ENCODE assay signal across 9 cellular contexts in genomic region chr2:197209274-197209673, GRCh38.
DNase-seq lines count a peak whose midpoint lies in the region; ATAC-seq and TF ChIP-seq lines count a peak whose summit lies in the region.
"Had no signal": no experiment of that assay in that cellular context is flagged by ENCODE, and none has a peak within 500 bp of the region (broad histone marks: within the 10 kb centered on the region; RNA-seq: fewer than 3 reads in every experiment).

No MANE protein-coding gene starts in this region.

- H3K9me3 Mint-ChIP-seq in activated naive CD4-positive, alpha-beta T cell treated with anti-CD3 and anti-CD28 coated beads, Interleukin-2, amount 10 ng/mL, durations not matched to agents 7 days and 5 days, result no peaks in the 10 kb centered on the region
- no peaks in the 10 kb centered on the region for H3K9me3 Mint-ChIP-seq in T-helper 1 cell treated with Interleukin-12 subunit alpha and Interleukin-12 subunit beta and Interleukin-4 antibody, amounts not matched to agents 30 μg/mL and 1 μg/mL, for 36 hours

- no peaks in the 10 kb centered on the region for H3K27me3 ChIP-seq in upper lobe of left lung
- no peaks in the 10 kb centered on the region for H3K27me3 ChIP-seq in testis

- peaks cover 73 to 84% (median 80%) of the 10 kb centered on the region in 4 donors for H3K4me1 ChIP-seq in upper lobe of left lung
- H3K4me1 ChIP-seq in testis, result peaks cover 3% of the 10 kb centered on the region

- TF ChIP-seq CTCF in upper lobe of left lung (IDR thresholded peaks at IDR 0.05) (no peak), testis (IDR thresholded peaks at IDR 0.05) (no peak)

- no peak for TF ChIP-seq EP300 in upper lobe of left lung (IDR thresholded peaks at IDR 0.05)

- H3K4me1 Mint-ChIP-seq in activated naive CD4-positive, alpha-beta T cell treated with anti-CD3 and anti-CD28 coated beads, Interleukin-2, amount 10 ng/mL, durations not matched to agents 7 days and 5 days, result peaks cover 98% of the 10 kb centered on the region
- peaks cover 90% of the 10 kb centered on the region for H3K4me1 Mint-ChIP-seq in T-helper 1 cell treated with Interleukin-12 subunit alpha and Interleukin-12 subunit beta and Interleukin-4 antibody, amounts not matched to agents 30 μg/mL and 1 μg/mL, for 36 hours (ENCODE audit: low read depth)

- H3K4me3 ChIP-seq in upper lobe of left lung, result no peak overlapping the region
- no peak overlapping the region for H3K4me3 ChIP-seq in testis

- H3K36me3 Mint-ChIP-seq in activated naive CD4-positive, alpha-beta T cell treated with anti-CD3 and anti-CD28 coated beads, Interleukin-2, amount 10 ng/mL, durations not matched to agents 7 days and 5 days, result peaks cover 47% of the 10 kb centered on the region
- peaks cover 20% of the 10 kb centered on the region for H3K36me3 Mint-ChIP-seq in T-helper 1 cell treated with Interleukin-12 subunit alpha and Interleukin-12 subunit beta and Interleukin-4 antibody, amounts not matched to agents 30 μg/mL and 1 μg/mL, for 36 hours (ENCODE audit: low read depth)

- H3K27me3 Mint-ChIP-seq in activated naive CD4-positive, alpha-beta T cell treated with anti-CD3 and anti-CD28 coated beads, Interleukin-2, amount 10 ng/mL, durations not matched to agents 7 days and 5 days, result no peaks in the 10 kb centered on the region
- no peaks in the 10 kb centered on the region for H3K27me3 Mint-ChIP-seq in T-helper 1 cell treated with Interleukin-12 subunit alpha and Interleukin-12 subunit beta and Interleukin-4 antibody, amounts not matched to agents 30 μg/mL and 1 μg/mL, for 36 hours (ENCODE audit: low read depth)

- peak overlapping the region; percentile 44 for H3K4me3 Mint-ChIP-seq in activated naive CD4-positive, alpha-beta T cell treated with anti-CD3 and anti-CD28 coated beads, Interleukin-2, amount 10 ng/mL, durations not matched to agents 7 days and 5 days
- H3K4me3 Mint-ChIP-seq in T-helper 1 cell treated with Interleukin-12 subunit alpha and Interleukin-12 subunit beta and Interleukin-4 antibody, amounts not matched to agents 30 μg/mL and 1 μg/mL, for 36 hours, result peak overlapping the region; percentile 63

- peak overlapping the region; percentile 97 for H3K27ac Mint-ChIP-seq in activated naive CD4-positive, alpha-beta T cell treated with anti-CD3 and anti-CD28 coated beads, Interleukin-2, amount 10 ng/mL, durations not matched to agents 7 days and 5 days
- H3K27ac Mint-ChIP-seq in T-helper 1 cell treated with Interleukin-12 subunit alpha and Interleukin-12 subunit beta and Interleukin-4 antibody, amounts not matched to agents 30 μg/mL and 1 μg/mL, for 36 hours, result peak overlapping the region; percentile 93

- CTCF ChIA-PET in activated naive CD4-positive, alpha-beta T cell treated with anti-CD3 and anti-CD28 coated beads, Interleukin-2, amount 10 ng/mL, durations not matched to agents 7 days and 5 days (lab: Charles Lee), result interaction anchor here (0.6 to 3.2 kb wide), 10 partner anchors 9 to 1170 kb away, joined by 3 to 14 read pairs (median 4); no protein-coding TSS in a partner anchor

- no peak for TF ChIP-seq POLR2A in upper lobe of left lung (IDR thresholded peaks at IDR 0.05)
- TF ChIP-seq POLR2A in testis (IDR thresholded peaks at IDR 0.05), result no peak

- intact Hi-C loops in testis (cut with DNase I; ENCODE audit: low total_unique reads), result no loop called here

- H3K9me3 ChIP-seq in upper lobe of left lung, result no peaks in the 10 kb centered on the region
- H3K9me3 ChIP-seq in testis, result no peaks in the 10 kb centered on the region

- 51 to 62% methylated on average over 2 of the region's 2 CpGs for WGBS in upper lobe of left lung, 2 donors
- 72 to 87% methylated on average over 2 of the region's 2 CpGs for WGBS in testis, 2 donors

- H3K36me3 ChIP-seq in upper lobe of left lung (no peaks in the 10 kb centered on the region), testis (ENCODE audit: low read depth, missing control alignments) (no peaks in the 10 kb centered on the region)

- no peak for DNase-seq in activated naive CD4-positive, alpha-beta T cell treated with anti-CD3 and anti-CD28 coated beads, Interleukin-2, amount 10 ng/mL, durations not matched to agents 7 days and 5 days
- no peak for DNase-seq in activated naive CD4-positive, alpha-beta T cell treated with anti-CD3 and anti-CD28 coated beads, Interleukin-2, amount 50 U/mL, for 16 hours
- peak; percentile 21 for DNase-seq in left kidney (ENCODE audit: low read depth, low spot score)
- no peak for DNase-seq in upper lobe of left lung
- no peak for DNase-seq in NCI-H1417 treated with DMSO at 0.1 percent for 48 hours (lab: John Stamatoyannopoulos, UW)
- DNase-seq in testis, result no peak
- DNase-seq: NCI-H510A had no signal

- H3K27ac ChIP-seq in upper lobe of left lung (peak overlapping the region; percentile 69 to 88 (median 82)), testis (no peak overlapping the region)

- ATAC-seq in upper lobe of left lung (ENCODE audit: low FRiP score in 2 of 2), result peak in 1 of 2 donors; percentile 70
- ATAC-seq in GM19023 (IDR thresholded peaks at IDR 0.05; ENCODE audit: unreplicated experiment), result no peak

Comparison
In these comparisons a context has a peak if more than half of its experiments do, and no peak if none do; other contexts are left out.
1. H3K27ac ChIP-seq: peak in upper lobe of left lung (4 of 4); none in testis (0 of 2).